Comparison of ENCODE assay signal across 11 cellular contexts in the genomic region with DNA sequence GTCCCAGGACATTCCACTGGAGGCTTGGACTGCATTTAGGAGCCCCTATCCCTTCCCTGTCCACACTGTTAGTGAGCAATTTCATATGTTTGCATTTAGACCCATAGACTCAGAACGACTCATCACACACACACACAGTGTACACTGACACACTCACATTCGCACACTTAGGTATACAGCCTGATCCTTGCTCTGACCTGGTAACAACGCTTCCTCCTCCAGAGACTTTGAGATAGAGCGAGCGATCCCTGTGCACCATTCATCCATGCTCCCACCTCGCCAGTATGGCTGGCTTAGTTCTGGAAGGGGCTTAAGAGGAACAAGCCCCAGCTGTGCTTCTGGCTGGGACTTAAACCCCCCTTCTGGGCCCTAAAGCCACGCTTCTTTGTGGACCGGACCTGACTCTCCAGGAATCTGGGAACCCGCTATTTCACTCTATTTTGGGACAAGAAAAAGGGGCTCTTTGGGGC.
DNase-seq lines count a peak whose midpoint lies in the region; ATAC-seq and TF ChIP-seq lines count a peak whose summit lies in the region.
"Had no signal": no experiment of that assay in that cellular context is flagged by ENCODE, and none has a peak within 500 bp of the region (broad histone marks: within the 10 kb centered on the region; RNA-seq: fewer than 3 reads in every experiment).

No MANE protein-coding gene starts in this region.

- H3K4me1 Mint-ChIP-seq in T-helper 2 cell treated with Interferon-gamma antibody and Interleukin-4, amounts not matched to agents 5 μg/mL and 100 μg/mL, for 36 hours (ENCODE audit: low read depth): no peaks in the 10 kb centered on the region
- peaks cover 54% of the 10 kb centered on the region for H3K4me1 Mint-ChIP-seq in stimulated activated effector memory CD8-positive, alpha-beta T cell treated with anti-CD3 and anti-CD28 coated beads, Interleukin-12 subunit alpha, Interleukin-12 subunit beta, amount 100 ng/mL, for 72 hours

- peaks cover 88% of the 10 kb centered on the region for H3K27me3 Mint-ChIP-seq in T-helper 2 cell treated with Interferon-gamma antibody and Interleukin-4, amounts not matched to agents 5 μg/mL and 100 μg/mL, for 36 hours (ENCODE audit: low read depth)

- no peaks in the 10 kb centered on the region for H3K9me3 Mint-ChIP-seq in T-helper 2 cell treated with Interferon-gamma antibody and Interleukin-4, amounts not matched to agents 5 μg/mL and 100 μg/mL, for 36 hours
- no peaks in the 10 kb centered on the region for H3K9me3 Mint-ChIP-seq in stimulated activated effector memory CD8-positive, alpha-beta T cell treated with anti-CD3 and anti-CD28 coated beads, Interleukin-12 subunit alpha, Interleukin-12 subunit beta, amount 100 ng/mL, for 72 hours

- H3K27ac Mint-ChIP-seq in T-helper 2 cell treated with Interferon-gamma antibody and Interleukin-4, amounts not matched to agents 5 μg/mL and 100 μg/mL, for 36 hours: peak overlapping the region; percentile 62
- no peak overlapping the region for H3K27ac Mint-ChIP-seq in stimulated activated effector memory CD8-positive, alpha-beta T cell treated with anti-CD3 and anti-CD28 coated beads, Interleukin-12 subunit alpha, Interleukin-12 subunit beta, amount 100 ng/mL, for 72 hours

- H3K4me1 ChIP-seq in RWPE2 (ENCODE audit: insufficient read depth, poor library complexity, severe bottlenecking): peaks cover 3% of the 10 kb centered on the region

- DNase-seq in T-helper 2 cell treated with Interferon-gamma antibody and Interleukin-4, amounts not matched to agents 5 μg/mL and 100 μg/mL, for 36 hours (ENCODE audit: low spot score): no peak
- DNase-seq in T-helper 2 cell: no peak
- no peak for DNase-seq in RWPE2 (ENCODE audit: low spot score)
- no peak for DNase-seq in foreskin fibroblast
- DNase-seq in stimulated activated effector memory CD8-positive, alpha-beta T cell treated with anti-CD3 and anti-CD28 coated beads, Interleukin-12 subunit alpha, Interleukin-12 subunit beta, amount 100 ng/mL, for 72 hours (ENCODE audit: low spot score in 2 of 2): no peak
- DNase-seq in NCI-H526 (lab: John Stamatoyannopoulos, UW): no peak
- no peak for DNase-seq in substantia nigra (lab: John Stamatoyannopoulos, UW)
- no peak for DNase-seq in middle frontal gyrus (ENCODE audit: extremely low spot score, low spot score)
- DNase-seq: cortex of kidney, SHP77 had no signal

- H3K36me3 ChIP-seq in RWPE2 (ENCODE audit: low read depth): peaks cover 19% of the 10 kb centered on the region
- H3K36me3 ChIP-seq: upper lobe of right lung had no signal

- H3K27ac ChIP-seq in RWPE2 (ENCODE audit: poor library complexity, severe bottlenecking) (peak overlapping the region; percentile 92), substantia nigra (ENCODE audit: low read depth, low read length, poor library complexity, severe bottlenecking) (no peak overlapping the region)
- H3K27ac ChIP-seq: upper lobe of right lung had no signal

- H3K4me3 Mint-ChIP-seq in T-helper 2 cell treated with Interferon-gamma antibody and Interleukin-4, amounts not matched to agents 5 μg/mL and 100 μg/mL, for 36 hours: peak overlapping the region; percentile 29
- H3K4me3 Mint-ChIP-seq in stimulated activated effector memory CD8-positive, alpha-beta T cell treated with anti-CD3 and anti-CD28 coated beads, Interleukin-12 subunit alpha, Interleukin-12 subunit beta, amount 100 ng/mL, for 72 hours: peak overlapping the region; percentile 72

- H3K4me3 ChIP-seq in RWPE2 (ENCODE audit: severe bottlenecking): peak overlapping the region; percentile 89
- peak overlapping the region; percentile 52 to 93 for H3K4me3 ChIP-seq in foreskin fibroblast (ENCODE audit: low read depth in 1 of 2, low read length in 2 of 2)

- peak; percentile 18 for ATAC-seq in RWPE2 (ENCODE audit: low read depth)
- ATAC-seq in stimulated activated effector memory CD8-positive, alpha-beta T cell treated with anti-CD3 and anti-CD28 coated beads, Interleukin-12 subunit alpha, Interleukin-12 subunit beta, amount 100 ng/mL, for 72 hours: peak; percentile 27

- TF ChIP-seq CTCF in RWPE2 (IDR thresholded peaks at IDR 0.05; ENCODE audit: poor library complexity, severe bottlenecking): no peak
- no peak for TF ChIP-seq CTCF in foreskin fibroblast (IDR thresholded peaks at IDR 0.05; ENCODE audit: low read depth, low read length)

- H3K36me3 Mint-ChIP-seq in T-helper 2 cell treated with Interferon-gamma antibody and Interleukin-4, amounts not matched to agents 5 μg/mL and 100 μg/mL, for 36 hours (ENCODE audit: low read depth): peaks cover 2% of the 10 kb centered on the region
- no peaks in the 10 kb centered on the region for H3K36me3 Mint-ChIP-seq in stimulated activated effector memory CD8-positive, alpha-beta T cell treated with anti-CD3 and anti-CD28 coated beads, Interleukin-12 subunit alpha, Interleukin-12 subunit beta, amount 100 ng/mL, for 72 hours

- H3K27me3 ChIP-seq in RWPE2 (ENCODE audit: insufficient read depth, poor library complexity, severe bottlenecking): no peaks in the 10 kb centered on the region

- no peaks in the 10 kb centered on the region for H3K9me3 ChIP-seq in RWPE2 (ENCODE audit: severe bottlenecking)
- H3K9me3 ChIP-seq: upper lobe of right lung had no signal
